In genomic region chr20:45987108-45987780, GRCh38 we compare ENCODE assay signal across 8 cellular contexts. TPM values are rescaled to one million over a fixed set of nuclear protein-coding genes. Genes with fewer than 3 reads are reported as not detected.
DNase-seq lines count a peak whose midpoint lies in the region; ATAC-seq and TF ChIP-seq lines count a peak whose summit lies in the region.

No MANE protein-coding gene starts in this region.

- ATAC-seq in SK-N-SH treated with all-trans-retinoic acid at 6 μM for 48 hours = peak; percentile 99
- no peak for ATAC-seq in GM19467 (IDR thresholded peaks at IDR 0.05; ENCODE audit: unreplicated experiment)
- ATAC-seq in GM21528 (IDR thresholded peaks at IDR 0.05; ENCODE audit: low FRiP score, unreplicated experiment) = no peak

- peak; percentile 94 for DNase-seq in ELF-1 (ENCODE audit: low read depth, low spot score)
- peak; percentile 36 for DNase-seq in KG1 (lab: John Stamatoyannopoulos, UW)
- DNase-seq in activated gamma-delta T cell treated with anti-CD3 and anti-CD28 coated beads, Interleukin-2, amount 50 U/mL, for 16 hours (ENCODE audit: low read depth) = peak; percentile 68
- DNase-seq in head of caudate nucleus = peak; percentile 58 to 90 (median 79)
- DNase-seq in posterior vena cava (ENCODE audit: low spot score) = peak; percentile 92

- intact Hi-C loops in head of caudate nucleus (cut with DNase I) = no loop called here
- intact Hi-C loops in posterior vena cava (cut with DNase I) = no loop called here

TF ChIP-seq in SK-N-SH treated with all-trans-retinoic acid at 6 μM for 48 hours, 23 proteins besides CTCF, POLR2A, EP300 and RAD21:
- no peak for TF ChIP-seq SNAI2 (CRISPR knock-in tag; IDR thresholded peaks at IDR 0.05)
- no peak for TF ChIP-seq BACH2 (CRISPR knock-in tag; IDR thresholded peaks at IDR 0.05; ENCODE audit: borderline replicate concordance)
- TF ChIP-seq ZFP30 (CRISPR knock-in tag; IDR thresholded peaks at IDR 0.05) = no peak
- no peak for TF ChIP-seq CREB5 (CRISPR knock-in tag; IDR thresholded peaks at IDR 0.05; ENCODE audit: low read depth)
- no peak for TF ChIP-seq ARNTL (CRISPR knock-in tag; IDR thresholded peaks at IDR 0.05; ENCODE audit: borderline replicate concordance, low read depth)
- no peak for TF ChIP-seq RARB (CRISPR knock-in tag; IDR thresholded peaks at IDR 0.05)
- no peak for TF ChIP-seq TSHZ2 (CRISPR knock-in tag; IDR thresholded peaks at IDR 0.05)
- TF ChIP-seq ZNF70 (CRISPR knock-in tag; IDR thresholded peaks at IDR 0.05) = no peak
- TF ChIP-seq ZFP3 (CRISPR knock-in tag; IDR thresholded peaks at IDR 0.05) = no peak
- no peak for TF ChIP-seq PPARA (CRISPR knock-in tag; IDR thresholded peaks at IDR 0.05; ENCODE audit: borderline replicate concordance)
- no peak for TF ChIP-seq ZNF565 (CRISPR knock-in tag; conservative IDR thresholded peaks at IDR 0.05; ENCODE audit: low read depth)
- TF ChIP-seq ESRRG (CRISPR knock-in tag; IDR thresholded peaks at IDR 0.05) = no peak
- no peak for TF ChIP-seq ISL1 (CRISPR knock-in tag; IDR thresholded peaks at IDR 0.05)
- TF ChIP-seq, protein P1, sequence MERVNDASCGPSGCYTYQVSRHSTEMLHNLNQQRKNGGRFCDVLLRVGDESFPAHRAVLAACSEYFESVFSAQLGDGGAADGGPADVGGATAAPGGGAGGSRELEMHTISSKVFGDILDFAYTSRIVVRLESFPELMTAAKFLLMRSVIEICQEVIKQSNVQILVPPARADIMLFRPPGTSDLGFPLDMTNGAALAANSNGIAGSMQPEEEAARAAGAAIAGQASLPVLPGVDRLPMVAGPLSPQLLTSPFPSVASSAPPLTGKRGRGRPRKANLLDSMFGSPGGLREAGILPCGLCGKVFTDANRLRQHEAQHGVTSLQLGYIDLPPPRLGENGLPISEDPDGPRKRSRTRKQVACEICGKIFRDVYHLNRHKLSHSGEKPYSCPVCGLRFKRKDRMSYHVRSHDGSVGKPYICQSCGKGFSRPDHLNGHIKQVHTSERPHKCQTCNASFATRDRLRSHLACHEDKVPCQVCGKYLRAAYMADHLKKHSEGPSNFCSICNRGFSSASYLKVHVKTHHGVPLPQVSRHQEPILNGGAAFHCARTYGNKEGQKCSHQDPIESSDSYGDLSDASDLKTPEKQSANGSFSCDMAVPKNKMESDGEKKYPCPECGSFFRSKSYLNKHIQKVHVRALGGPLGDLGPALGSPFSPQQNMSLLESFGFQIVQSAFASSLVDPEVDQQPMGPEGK (CRISPR knock-in tag; IDR thresholded peaks at IDR 0.05; ENCODE audit: borderline replicate concordance) = no peak
- TF ChIP-seq, protein P2, sequence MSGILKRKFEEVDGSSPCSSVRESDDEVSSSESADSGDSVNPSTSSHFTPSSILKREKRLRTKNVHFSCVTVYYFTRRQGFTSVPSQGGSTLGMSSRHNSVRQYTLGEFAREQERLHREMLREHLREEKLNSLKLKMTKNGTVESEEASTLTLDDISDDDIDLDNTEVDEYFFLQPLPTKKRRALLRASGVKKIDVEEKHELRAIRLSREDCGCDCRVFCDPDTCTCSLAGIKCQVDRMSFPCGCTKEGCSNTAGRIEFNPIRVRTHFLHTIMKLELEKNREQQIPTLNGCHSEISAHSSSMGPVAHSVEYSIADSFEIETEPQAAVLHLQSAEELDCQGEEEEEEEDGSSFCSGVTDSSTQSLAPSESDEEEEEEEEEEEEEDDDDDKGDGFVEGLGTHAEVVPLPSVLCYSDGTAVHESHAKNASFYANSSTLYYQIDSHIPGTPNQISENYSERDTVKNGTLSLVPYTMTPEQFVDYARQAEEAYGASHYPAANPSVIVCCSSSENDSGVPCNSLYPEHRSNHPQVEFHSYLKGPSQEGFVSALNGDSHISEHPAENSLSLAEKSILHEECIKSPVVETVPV (CRISPR knock-in tag; IDR thresholded peaks at IDR 0.05) = no peak
- TF ChIP-seq, protein P3, sequence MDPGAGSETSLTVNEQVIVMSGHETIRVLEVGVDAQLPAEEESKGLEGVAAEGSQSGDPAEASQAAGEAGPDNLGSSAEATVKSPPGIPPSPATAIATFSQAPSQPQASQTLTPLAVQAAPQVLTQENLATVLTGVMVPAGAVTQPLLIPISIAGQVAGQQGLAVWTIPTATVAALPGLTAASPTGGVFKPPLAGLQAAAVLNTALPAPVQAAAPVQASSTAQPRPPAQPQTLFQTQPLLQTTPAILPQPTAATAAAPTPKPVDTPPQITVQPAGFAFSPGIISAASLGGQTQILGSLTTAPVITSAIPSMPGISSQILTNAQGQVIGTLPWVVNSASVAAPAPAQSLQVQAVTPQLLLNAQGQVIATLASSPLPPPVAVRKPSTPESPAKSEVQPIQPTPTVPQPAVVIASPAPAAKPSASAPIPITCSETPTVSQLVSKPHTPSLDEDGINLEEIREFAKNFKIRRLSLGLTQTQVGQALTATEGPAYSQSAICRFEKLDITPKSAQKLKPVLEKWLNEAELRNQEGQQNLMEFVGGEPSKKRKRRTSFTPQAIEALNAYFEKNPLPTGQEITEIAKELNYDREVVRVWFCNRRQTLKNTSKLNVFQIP (CRISPR knock-in tag; IDR thresholded peaks at IDR 0.05; ENCODE audit: borderline replicate concordance, low read depth) = no peak
- TF ChIP-seq TOX (CRISPR knock-in tag; IDR thresholded peaks at IDR 0.05; ENCODE audit: borderline replicate concordance) = no peak

RNA-seq across cellular contexts. Expression of gene ZNF335, which starts 15.2 kb away (rescaled TPM):
- total RNA-seq in posterior vena cava = 10 to 100 TPM; 12.6 to 13.7 TPM

RNA-seq across cellular contexts. Expression of gene MMP9, which starts 21.5 kb away (rescaled TPM):
- 10 to 100 TPM in 1 of 2 donors, 1 to 10 TPM in 1; 2.2 to 16.6 TPM for total RNA-seq in posterior vena cava

RNA-seq across cellular contexts. Expression of gene SLC12A5, which starts 41.8 kb away (rescaled TPM):
- under 1 TPM in 1 of 2 donors, not detected in 1; 0.48 TPM for total RNA-seq in posterior vena cava

RNA-seq across cellular contexts. Expression of gene PCIF1, which starts 52.8 kb away (rescaled TPM):
- 10 to 100 TPM; 27.3 to 35.7 TPM for total RNA-seq in posterior vena cava

Comparison
In these comparisons a context has a peak if more than half of its experiments do, and no peak if none do; other contexts are left out.
1. DNase-seq: peak in every context shown above with its lines; median percentile 94 in ELF-1; 92 in posterior vena cava; 79 in head of caudate nucleus; 68 in activated gamma-delta T cell treated with anti-CD3 and anti-CD28 coated beads, Interleukin-2, amount 50 U/mL, for 16 hours; 36 in KG1.